17 cellular contexts compared by ENCODE assay signal in genomic region chr16:49868164-49868668, GRCh38. TPM values are rescaled to one million over a fixed set of nuclear protein-coding genes. Genes with fewer than 3 reads are reported as not detected.
A peak's percentile ranks its signal among the peaks of the same experiment; 100 is the strongest.
DNase-seq lines count a peak whose midpoint lies in the region; ATAC-seq and TF ChIP-seq lines count a peak whose summit lies in the region.
"Had no signal": no experiment of that assay in that cellular context is flagged by ENCODE, and none has a peak within 500 bp of the region (broad histone marks: within the 10 kb centered on the region; RNA-seq: fewer than 3 reads in every experiment).

No MANE protein-coding gene starts in this region.

- no peaks in the 10 kb centered on the region for H3K9me2 ChIP-seq in GM23338 (ENCODE audit: insufficient read depth)

- no peaks in the 10 kb centered on the region for H3K9me3 Mint-ChIP-seq in GM23338
- H3K9me3 Mint-ChIP-seq in endodermal cell, result no peaks in the 10 kb centered on the region
- H3K9me3 Mint-ChIP-seq in neural progenitor cell, result no peaks in the 10 kb centered on the region
- no peaks in the 10 kb centered on the region for H3K9me3 Mint-ChIP-seq in MCF 10A (ENCODE audit: unreplicated experiment)
- H3K9me3 Mint-ChIP-seq: CD4-positive, alpha-beta memory T cell had no signal

- H3K27ac Mint-ChIP-seq in GM23338 (no peak overlapping the region), endodermal cell (no peak overlapping the region), neural progenitor cell (peak overlapping the region; percentile 95), MCF 10A (ENCODE audit: low read depth, unreplicated experiment) (no peak overlapping the region)
- H3K27ac Mint-ChIP-seq: CD4-positive, alpha-beta memory T cell had no signal

- POLR2A ChIA-PET in MCF 10A (lab: Yijun Ruan, JAX), result no interaction called here

- H3K4me3 ChIP-seq in GM23338 (no peak overlapping the region), endodermal cell (ENCODE audit: low read length) (no peak overlapping the region), neural progenitor cell (no peak overlapping the region), spleen (no peak overlapping the region)
- H3K4me3 ChIP-seq: A549, GM12878 had no signal

- H3K27me3 Mint-ChIP-seq in GM23338 (ENCODE audit: insufficient read depth, low read depth, poor library complexity), result peaks cover 17% of the 10 kb centered on the region
- peaks cover 6% of the 10 kb centered on the region for H3K27me3 Mint-ChIP-seq in endodermal cell (ENCODE audit: insufficient read depth)
- peaks cover 8% of the 10 kb centered on the region for H3K27me3 Mint-ChIP-seq in neural progenitor cell (ENCODE audit: insufficient read depth, low read depth)
- peaks cover 59% of the 10 kb centered on the region for H3K27me3 Mint-ChIP-seq in MCF 10A (ENCODE audit: insufficient read depth, unreplicated experiment)

- no peak overlapping the region for H3K4me3 Mint-ChIP-seq in GM23338
- H3K4me3 Mint-ChIP-seq in endodermal cell, result no peak overlapping the region
- peak overlapping the region; percentile 63 for H3K4me3 Mint-ChIP-seq in neural progenitor cell
- no peak overlapping the region for H3K4me3 Mint-ChIP-seq in MCF 10A (ENCODE audit: unreplicated experiment)
- H3K4me3 Mint-ChIP-seq: CD4-positive, alpha-beta memory T cell had no signal

- H3K27ac ChIP-seq in GM23338 (ENCODE audit: low read depth), result no peak overlapping the region
- peak overlapping the region; percentile 94 for H3K27ac ChIP-seq in endodermal cell (ENCODE audit: low read depth, low read length)
- H3K27ac ChIP-seq in neural progenitor cell, result no peak overlapping the region
- H3K27ac ChIP-seq in spleen, result no peak overlapping the region
- H3K27ac ChIP-seq: 22Rv1, A549, C4-2B, HL-60 had no signal

- H3K4me2 ChIP-seq in GM23338 (peak overlapping the region; percentile 32), neural progenitor cell (peak overlapping the region; percentile 75)
- H3K4me2 ChIP-seq: A549 had no signal

- intact Hi-C loops in spleen (cut with DNase I; ENCODE audit: low total_unique reads), result no loop called here
- intact Hi-C loops in MCF 10A (cut with micrococcal nuclease), result no loop called here

- BruUV-seq in MCF 10A (replicated peaks; lab: Mats Ljungman, UMichigan), result no TSS peak

- H2AFZ ChIP-seq in GM23338 (peak overlapping the region; percentile 78), neural progenitor cell (replicated peaks) (no peak overlapping the region)

- TF ChIP-seq CTCF in GM23338 (conservative IDR thresholded peaks at IDR 0.05; ENCODE audit: low read depth in 2 of 2) (no peak), endodermal cell (conservative IDR thresholded peaks at IDR 0.05) (no peak), neural progenitor cell (IDR thresholded peaks at IDR 0.05) (no peak), spleen (IDR thresholded peaks at IDR 0.05 in 8 of 11, conservative IDR thresholded peaks at IDR 0.05 in 3 of 11) (no peak), MCF 10A (IDR thresholded peaks at IDR 0.05; ENCODE audit: unreplicated experiment) (no peak)

- no peak for TF ChIP-seq POLR2A in spleen (IDR thresholded peaks at IDR 0.05)

- CTCF ChIA-PET in MCF 10A (lab: Yijun Ruan, JAX), result interaction anchor here (1.2 to 2.5 kb wide), 2 partner anchors 10 kb away, joined by 3 to 14 read pairs; no protein-coding TSS in a partner anchor

- peak; percentile 23 for ATAC-seq in GM23338
- ATAC-seq: A549, GM12878, HCT116 had no signal

- DNase-seq in GM23338 (ENCODE audit: low spot score), result peak; percentile 28
- DNase-seq in endodermal cell, result no peak
- DNase-seq in neural progenitor cell (ENCODE audit: low spot score), result no peak
- DNase-seq in spleen, result peak; percentile 58
- no peak for DNase-seq in NCI-H187 treated with DMSO at 0.1 percent for 48 hours (lab: John Stamatoyannopoulos, UW)
- DNase-seq in stimulated activated CD4-positive, alpha-beta T cell treated with anti-CD3 and anti-CD28 coated beads, Interleukin-2, amount 100 ng/mL, for 48 hours, result no peak
- no peak for DNase-seq in MCF 10A (ENCODE audit: unreplicated experiment)
- DNase-seq: AML-193; CD4-positive, alpha-beta memory T cell; DMS79 treated with DMSO at 0.1 percent for 48 hours had no signal

- no peaks in the 10 kb centered on the region for H3F3A ChIP-seq in GM23338 (replicated peaks; ENCODE audit: low read depth)
- H3F3A ChIP-seq in neural progenitor cell (ENCODE audit: low read depth), result peaks cover 41% of the 10 kb centered on the region

- H3K4me1 Mint-ChIP-seq in GM23338 (peaks cover 25% of the 10 kb centered on the region), endodermal cell (peaks cover 12% of the 10 kb centered on the region), neural progenitor cell (peaks cover 53% of the 10 kb centered on the region), MCF 10A (ENCODE audit: insufficient read depth, unreplicated experiment) (no peaks in the 10 kb centered on the region)
- H3K4me1 Mint-ChIP-seq: CD4-positive, alpha-beta memory T cell had no signal

- no peak overlapping the region for H3K9ac ChIP-seq in endodermal cell (ENCODE audit: extremely low read depth, low read length, poor library complexity, severe bottlenecking)
- no peak overlapping the region for H3K9ac ChIP-seq in neural progenitor cell

- H3K36me3 Mint-ChIP-seq in GM23338 (ENCODE audit: low read depth) (no peaks in the 10 kb centered on the region), endodermal cell (ENCODE audit: low read depth) (no peaks in the 10 kb centered on the region), neural progenitor cell (no peaks in the 10 kb centered on the region), MCF 10A (ENCODE audit: insufficient read depth, unreplicated experiment) (no peaks in the 10 kb centered on the region)
- H3K36me3 Mint-ChIP-seq: CD4-positive, alpha-beta memory T cell had no signal

- WGBS in endodermal cell (ENCODE audit: insufficient coverage in 1 of 2, insufficient read length in 1 of 2), 2 experiments, result 91 to 95% methylated on average over 9 to 28 of the region's 30 CpGs
- 79 to 90% (median 89%) methylated on average over 17 to 30 of the region's 30 CpGs for WGBS in spleen, 5 donors

- H3K27me3 ChIP-seq in GM23338 (ENCODE audit: insufficient read depth), result no peaks in the 10 kb centered on the region
- no peaks in the 10 kb centered on the region for H3K27me3 ChIP-seq in endodermal cell (ENCODE audit: control insufficient read depth, insufficient read depth, low read length, poor library complexity, severe bottlenecking)
- H3K27me3 ChIP-seq in neural progenitor cell, result no peaks in the 10 kb centered on the region
- H3K27me3 ChIP-seq in spleen (replicated peaks in 1 of 7), result peaks cover 0 to 12% (median 0%) of the 10 kb centered on the region in 7 donors

- no peaks in the 10 kb centered on the region for H3K36me3 ChIP-seq in GM23338 (ENCODE audit: insufficient read depth)
- no peaks in the 10 kb centered on the region for H3K36me3 ChIP-seq in endodermal cell (ENCODE audit: control insufficient read depth, insufficient read depth, low read length)
- H3K36me3 ChIP-seq in neural progenitor cell, result no peaks in the 10 kb centered on the region
- no peaks in the 10 kb centered on the region for H3K36me3 ChIP-seq in spleen

- H4K20me1 ChIP-seq in GM23338 (replicated peaks; ENCODE audit: insufficient read depth) (no peaks in the 10 kb centered on the region), neural progenitor cell (ENCODE audit: low read depth) (no peaks in the 10 kb centered on the region)

- H3K79me2 ChIP-seq in GM23338 (replicated peaks; ENCODE audit: insufficient read depth) (no peaks in the 10 kb centered on the region), neural progenitor cell (ENCODE audit: low read depth) (no peaks in the 10 kb centered on the region)

- H3K9me3 ChIP-seq in endodermal cell (ENCODE audit: control insufficient read depth, low read length) (no peaks in the 10 kb centered on the region), neural progenitor cell (ENCODE audit: low read depth) (no peaks in the 10 kb centered on the region), spleen (no peaks in the 10 kb centered on the region)
- H3K9me3 ChIP-seq: A549 had no signal

- peaks cover 25% of the 10 kb centered on the region for H3K4me1 ChIP-seq in GM23338 (ENCODE audit: insufficient read depth)
- H3K4me1 ChIP-seq in endodermal cell (ENCODE audit: control insufficient read depth, insufficient read depth, low read length), result peaks cover 3% of the 10 kb centered on the region
- peaks cover 55% of the 10 kb centered on the region for H3K4me1 ChIP-seq in neural progenitor cell
- no peaks in the 10 kb centered on the region for H3K4me1 ChIP-seq in spleen
- H3K4me1 ChIP-seq: A549 had no signal

TF ChIP-seq in GM23338, 12 proteins besides CTCF, POLR2A, EP300 and RAD21 (continues in another document):
- TF ChIP-seq JUNB (IDR thresholded peaks at IDR 0.05; ENCODE audit: unreplicated experiment) (no peak), POLR2AphosphoS5 (IDR thresholded peaks at IDR 0.05; ENCODE audit: low read depth) (no peak), REST (IDR thresholded peaks at IDR 0.05; ENCODE audit: unreplicated experiment) (no peak)

RNA-seq across cellular contexts. Expression of gene ZNF423, which starts 12.3 kb away (rescaled TPM):
- total RNA-seq in GM23338 (2014; rRNA removed; shearing (Covaris generic)), result 39.6 and 41.8 TPM in 2 replicates
- polyA plus RNA-seq in GM23338 (2016; fragmentation: Nextera tagmentation; extraction: Ambion mirVana) (14.9 and 15.2 TPM in 2 replicates), spleen (under 1 TPM; 0.36 to 0.96 (median 0.67) TPM)
- total RNA-seq in endodermal cell (10 to 100 TPM; 30.3 to 41.9 TPM), neural progenitor cell (ENCODE audit: low replicate concordance) (21.9 and 42.3 TPM in 2 replicates), spleen (1 to 10 TPM; 3.5 to 7.0 (median 5.3) TPM), MCF 10A (2022) (not detected in 2 replicates)
- 58.6 TPM for polyA plus RNA-seq in endodermal cell (2013, experiment 1 of 2)
- 54.0 TPM for polyA plus RNA-seq in endodermal cell (2013, experiment 2 of 2)
- total RNA-seq: CD4-positive, alpha-beta memory T cell; HT1080 had no signal
- polyA plus RNA-seq: CD4-positive, alpha-beta memory T cell had no signal

Comparison
In these comparisons a context has a peak if more than half of its experiments do, and no peak if none do; other contexts are left out.
1. DNase-seq: peak in GM23338 (single experiment) and spleen (single experiment); none in endodermal cell (single experiment), neural progenitor cell (single experiment), NCI-H187 treated with DMSO at 0.1 percent for 48 hours (single experiment), stimulated activated CD4-positive, alpha-beta T cell treated with anti-CD3 and anti-CD28 coated beads, Interleukin-2, amount 100 ng/mL, for 48 hours (0 of 2) and MCF 10A (single experiment).